30 cellular contexts compared by ENCODE assay signal in the genomic region with DNA sequence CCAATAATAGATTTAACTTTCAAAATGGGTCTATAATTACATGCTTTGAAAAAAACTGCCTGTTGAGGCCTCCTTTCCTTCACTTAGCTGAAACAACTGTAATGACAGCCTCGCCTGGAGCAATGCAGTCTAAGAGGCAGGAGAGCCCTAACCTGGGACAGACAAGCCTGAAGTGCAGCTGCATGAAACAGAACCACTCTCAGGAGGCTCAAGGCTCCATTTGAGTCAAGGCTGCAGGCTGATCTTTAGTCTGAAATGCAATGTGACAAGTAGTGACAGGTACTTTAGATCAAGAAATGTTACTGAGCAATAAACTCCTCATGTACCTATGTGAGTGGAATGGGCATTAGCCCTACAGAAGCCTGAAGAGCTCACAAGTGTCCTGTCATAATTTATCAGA.
"Had no signal": no experiment of that assay in that cellular context is flagged by ENCODE, and none has a peak within 500 bp of the region (broad histone marks: within the 10 kb centered on the region; RNA-seq: fewer than 3 reads in every experiment).

No MANE protein-coding gene starts in this region.

- H3K4me1 Mint-ChIP-seq: endodermal cell; naive B cell; nephron progenitor cell; stimulated activated effector memory CD8-positive, alpha-beta T cell treated with anti-CD3 and anti-CD28 coated beads, Interleukin-12 subunit alpha, Interleukin-12 subunit beta, amount 100 ng/mL, for 72 hours had no signal

- H3K4me3 Mint-ChIP-seq: dendritic cell treated with granulocyte-macrophage colony-stimulating factor and Interleukin-4, amounts not matched to agents 40 ng/mL and 50 ng/mL, for 4 days; endodermal cell; mesothelial cell of epicardium; naive B cell; nephron progenitor cell; stimulated activated effector memory CD8-positive, alpha-beta T cell treated with anti-CD3 and anti-CD28 coated beads, Interleukin-12 subunit alpha, Interleukin-12 subunit beta, amount 100 ng/mL, for 72 hours; type B pancreatic cell had no signal

- H3K27me3 ChIP-seq: colonic mucosa, gastrocnemius medialis, heart right ventricle, ovary, stomach, testis, tibial artery had no signal

- H3K27me3 Mint-ChIP-seq: dendritic cell treated with granulocyte-macrophage colony-stimulating factor and Interleukin-4, amounts not matched to agents 40 ng/mL and 50 ng/mL, for 4 days; naive B cell had no signal

- H3K9me3 ChIP-seq: colonic mucosa, gastrocnemius medialis, heart right ventricle, lower lobe of right lung, mucosa of descending colon, ovary, stomach, testis, tibial artery had no signal

- H3K4me3 ChIP-seq: colonic mucosa, gastrocnemius medialis, heart right ventricle, lower lobe of right lung, mucosa of descending colon, ovary, stomach, testis, tibial artery had no signal

- H3K36me3 ChIP-seq: colonic mucosa, gastrocnemius medialis, heart right ventricle, lower lobe of right lung, ovary, stomach, tibial artery had no signal

- H3K4me1 ChIP-seq: colonic mucosa, gastrocnemius medialis, heart right ventricle, lower lobe of right lung, testis, tibial artery had no signal

- ATAC-seq: esophagus mucosa; gastrocnemius medialis; heart right ventricle; left colon; left ventricle myocardium superior; lower lobe of right lung; mucosa of descending colon; sciatic nerve; stimulated activated effector memory CD8-positive, alpha-beta T cell treated with anti-CD3 and anti-CD28 coated beads, Interleukin-12 subunit alpha, Interleukin-12 subunit beta, amount 100 ng/mL, for 72 hours had no signal

- H3K9me3 Mint-ChIP-seq: endodermal cell, mesothelial cell of epicardium, naive B cell, nephron progenitor cell had no signal

- H3K36me3 Mint-ChIP-seq: mesothelial cell of epicardium; naive B cell; stimulated activated effector memory CD8-positive, alpha-beta T cell treated with anti-CD3 and anti-CD28 coated beads, Interleukin-12 subunit alpha, Interleukin-12 subunit beta, amount 100 ng/mL, for 72 hours; type B pancreatic cell had no signal

- DNase-seq: colonic mucosa; effector CD8-positive, alpha-beta T cell; endodermal cell; foreskin fibroblast; gastrocnemius medialis; heart right ventricle; hippocampal formation; kidney glomerular epithelial cell; left colon; left ventricle myocardium superior; lower lobe of right lung; mucosa of descending colon; naive B cell; nephron progenitor cell; occipital lobe; ovary; posterior cingulate gyrus; stimulated activated CD4-positive, alpha-beta T cell treated with anti-CD3 and anti-CD28 coated beads, Interleukin-2, amount 100 ng/mL, for 24 hours; stimulated activated CD4-positive, alpha-beta T cell treated with anti-CD3 and anti-CD28 coated beads, Interleukin-4, amount 100 ng/mL, for 24 hours; stimulated activated naive CD4-positive, alpha-beta T cell treated with Interleukin-2 at 50 U/mL for 16 hours; stomach; testis; tibial artery had no signal

- H3K27ac Mint-ChIP-seq: dendritic cell treated with granulocyte-macrophage colony-stimulating factor and Interleukin-4, amounts not matched to agents 40 ng/mL and 50 ng/mL, for 4 days; endodermal cell; mesothelial cell of epicardium; naive B cell; nephron progenitor cell; stimulated activated effector memory CD8-positive, alpha-beta T cell treated with anti-CD3 and anti-CD28 coated beads, Interleukin-12 subunit alpha, Interleukin-12 subunit beta, amount 100 ng/mL, for 72 hours; type B pancreatic cell had no signal

- H3K27ac ChIP-seq: colonic mucosa, epithelial cell of prostate, gastrocnemius medialis, heart right ventricle, lower lobe of right lung, ovary, stomach, testis, tibial artery had no signal
